ENCODE assay signal across 8 cellular contexts in genomic region chr7:120858299-120858636, GRCh38. TPM values are rescaled to one million over a fixed set of nuclear protein-coding genes. Genes with fewer than 3 reads are reported as not detected.
DNase-seq lines count a peak whose midpoint lies in the region; TF ChIP-seq lines count a peak whose summit lies in the region.

No MANE protein-coding gene starts in this region.

- H3K9me3 ChIP-seq in CD4-positive, alpha-beta memory T cell (ENCODE audit: control insufficient read depth in 1 of 2, low read length in 2 of 2), result no peaks in the 10 kb centered on the region
- no peaks in the 10 kb centered on the region for H3K9me3 ChIP-seq in neuron (ENCODE audit: low read length)

- H3K4me3 ChIP-seq in CD4-positive, alpha-beta memory T cell (ENCODE audit: low read length in 2 of 2), result no peak overlapping the region
- peak overlapping the region; percentile 72 for H3K4me3 ChIP-seq in neuron (ENCODE audit: low read length)

- CTCF ChIA-PET in CD4-positive, alpha-beta memory T cell (lab: Charles Lee; ENCODE audit: partially characterized antibody), result interaction anchor here (0.8 kb wide), 1 partner anchor 11 kb away, joined by 3 read pairs; no protein-coding TSS in a partner anchor

- peaks cover 13% of the 10 kb centered on the region for H3K4me1 ChIP-seq in CD4-positive, alpha-beta memory T cell (ENCODE audit: insufficient read depth, low read length)
- peaks cover 14% of the 10 kb centered on the region for H3K4me1 ChIP-seq in neuron (ENCODE audit: insufficient read depth, low read length)

- H3K27ac ChIP-seq in CD4-positive, alpha-beta memory T cell (ENCODE audit: low read depth, low read length), result no peak overlapping the region

- no peaks in the 10 kb centered on the region for H3K36me3 Mint-ChIP-seq in CD4-positive, alpha-beta memory T cell
- peaks cover 11% of the 10 kb centered on the region for H3K36me3 Mint-ChIP-seq in endothelial cell (ENCODE audit: low read depth, unreplicated experiment)

- no peak for DNase-seq in CD4-positive, alpha-beta memory T cell
- DNase-seq in NCI-H69 (lab: John Stamatoyannopoulos, UW) (peak; percentile 94), endothelial cell (ENCODE audit: low spot score) (no peak), NCI-H82 treated with DMSO at 0.1 percent for 48 hours (lab: John Stamatoyannopoulos, UW; ENCODE audit: unreplicated experiment) (no peak), DMS 273 (lab: John Stamatoyannopoulos, UW; ENCODE audit: unreplicated experiment) (no peak), AG20443 (ENCODE audit: low spot score) (no peak)
- DNase-seq in stimulated activated naive CD4-positive, alpha-beta T cell (lab: John Stamatoyannopoulos, UW), result no peak

- TF ChIP-seq CTCF in endothelial cell (IDR thresholded peaks at IDR 0.05; ENCODE audit: unreplicated experiment), result no peak

- peak overlapping the region; percentile 76 to 83 (median 79) for H3K4me3 Mint-ChIP-seq in CD4-positive, alpha-beta memory T cell
- peak overlapping the region; percentile 95 for H3K4me3 Mint-ChIP-seq in endothelial cell (ENCODE audit: unreplicated experiment)

- peak overlapping the region; percentile 97 for H2AFZ ChIP-seq in neuron (ENCODE audit: low read depth, low read length)

- intact Hi-C loops in CD4-positive, alpha-beta memory T cell (cut with micrococcal nuclease), result loop anchor here (5.0 kb wide), 1 partner anchor 94 kb away; the partner anchor contains the start of gene ING3

- POLR2A ChIA-PET in CD4-positive, alpha-beta memory T cell (lab: Charles Lee; ENCODE audit: partially characterized antibody), result no interaction called here

- H3K27ac Mint-ChIP-seq in CD4-positive, alpha-beta memory T cell, result no peak overlapping the region
- peak overlapping the region; percentile 36 for H3K27ac Mint-ChIP-seq in endothelial cell (ENCODE audit: unreplicated experiment)

- H3K36me3 ChIP-seq in CD4-positive, alpha-beta memory T cell (ENCODE audit: insufficient read depth, low read length), result no peaks in the 10 kb centered on the region
- no peaks in the 10 kb centered on the region for H3K36me3 ChIP-seq in neuron (ENCODE audit: insufficient read depth, low read length)

- H3K4me1 Mint-ChIP-seq in CD4-positive, alpha-beta memory T cell, result peaks cover 9 to 17% (median 12%) of the 10 kb centered on the region in 4 donors
- H3K4me1 Mint-ChIP-seq in endothelial cell (ENCODE audit: unreplicated experiment), result peaks cover 20% of the 10 kb centered on the region

- H3K27me3 Mint-ChIP-seq in CD4-positive, alpha-beta memory T cell, result peaks cover 32 to 57% of the 10 kb centered on the region in 2 donors
- peaks cover 6% of the 10 kb centered on the region for H3K27me3 Mint-ChIP-seq in endothelial cell (ENCODE audit: unreplicated experiment)

- H3K9me3 Mint-ChIP-seq in CD4-positive, alpha-beta memory T cell, result peaks cover 0 to 6% (median 0%) of the 10 kb centered on the region in 8 donors
- no peaks in the 10 kb centered on the region for H3K9me3 Mint-ChIP-seq in endothelial cell (ENCODE audit: unreplicated experiment)

- peaks cover 15% of the 10 kb centered on the region for H3K27me3 ChIP-seq in CD4-positive, alpha-beta memory T cell (ENCODE audit: insufficient read depth, low read length)
- no peaks in the 10 kb centered on the region for H3K27me3 ChIP-seq in neuron (ENCODE audit: insufficient read depth, low read length)

RNA-seq across cellular contexts. Expression of gene TSPAN12, which starts 0.3 kb away (rescaled TPM):
- total RNA-seq in CD4-positive, alpha-beta memory T cell, result not detected
- polyA plus RNA-seq in CD4-positive, alpha-beta memory T cell, result not detected
- total RNA-seq in endothelial cell (ENCODE audit: unreplicated experiment), result 20.3 TPM

Comparison
In these comparisons a context has a peak if more than half of its experiments do, and no peak if none do; other contexts are left out.
1. RNA of gene TSPAN12, which starts 0.3 kb away (total RNA-seq): 20.3 TPM in endothelial cell (single experiment); not detected in CD4-positive, alpha-beta memory T cell; every median in the first group is over 10 times any median in the second.